ENCODE assay signal across 1 cellular context in the genomic region with DNA sequence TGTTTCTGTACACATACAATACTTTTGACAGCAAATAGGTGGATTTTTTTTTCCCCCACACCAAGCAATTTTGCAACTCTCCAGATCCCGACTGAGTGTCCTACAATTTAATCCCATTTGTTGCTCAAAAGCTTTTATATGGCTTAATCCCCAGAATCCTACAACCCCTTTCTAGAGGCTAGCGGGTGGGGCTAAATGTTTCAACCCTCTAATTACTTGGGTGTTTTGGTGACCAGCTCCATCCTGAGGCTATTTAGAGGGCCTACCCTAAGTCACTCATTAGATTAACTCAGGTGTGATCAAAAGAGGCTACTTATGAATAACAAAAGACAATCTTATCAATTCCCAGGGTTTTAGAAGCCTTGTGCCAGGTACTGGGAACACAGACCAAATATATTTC.
TF ChIP-seq lines count a peak whose summit lies in the region.

No MANE protein-coding gene starts in this region.

TF ChIP-seq in GM23338, 12 proteins besides CTCF, POLR2A, EP300 and RAD21:
- TF ChIP-seq REST (IDR thresholded peaks at IDR 0.05; ENCODE audit: unreplicated experiment) (no peak), ZNF331 (CRISPR knock-in tag; IDR thresholded peaks at IDR 0.05; ENCODE audit: low read depth) (no peak)
